1 cellular context compared by ENCODE assay signal in genomic region chr14:50659327-50659974, GRCh38.
TF ChIP-seq lines count a peak whose summit lies in the region.

No MANE protein-coding gene starts in this region.

TF ChIP-seq in H1, 55 proteins besides CTCF, POLR2A, EP300 and RAD21:
- TF ChIP-seq RFX5 (IDR thresholded peaks at IDR 0.05; ENCODE audit: borderline replicate concordance, low read depth, low read length), result no peak
- no peak for TF ChIP-seq SRF (IDR thresholded peaks at IDR 0.05; ENCODE audit: low read depth, low read length)
